Comparison of ENCODE assay signal across 7 cellular contexts in genomic region chr12:49111206-49111605, GRCh38. TPM values are rescaled to one million over a fixed set of nuclear protein-coding genes. Genes with fewer than 3 reads are reported as not detected.
A peak's percentile ranks its signal among the peaks of the same experiment; 100 is the strongest.
DNase-seq lines count a peak whose midpoint lies in the region; ATAC-seq and TF ChIP-seq lines count a peak whose summit lies in the region.

No MANE protein-coding gene starts in this region.

- H4K20me1 ChIP-seq in H9 (ENCODE audit: control insufficient read depth, insufficient read depth, insufficient read length) = no peaks in the 10 kb centered on the region

- H2BK12ac ChIP-seq in H9 (ENCODE audit: insufficient read length, low read depth, low read length) = no peak overlapping the region

- H3K4ac ChIP-seq in H9 (ENCODE audit: low read depth, low read length) = no peak overlapping the region

- peak overlapping the region; percentile 86 to 99 for H3K4me3 Mint-ChIP-seq in H9
- H3K4me3 Mint-ChIP-seq in T-helper 17 cell = peak overlapping the region; percentile 98
- H3K4me3 Mint-ChIP-seq in stimulated activated naive B cell treated with anti-CD40 and anti-IgM and Interleukin-4, amounts not matched to agents 10 μg/mL and 1 μg/mL and 100 μg/mL, for 72 hours = peak overlapping the region; percentile 96

- H3K4me1 ChIP-seq in H9 (ENCODE audit: insufficient read depth, low read length) = peaks cover 5% of the 10 kb centered on the region; the same call in 1 of the 2 replicates
- no peaks in the 10 kb centered on the region for H3K4me1 ChIP-seq in right cardiac atrium (ENCODE audit: control insufficient read depth, insufficient read depth, low read length)

- H3K9me3 Mint-ChIP-seq in H9 = peaks cover 15 to 19% of the 10 kb centered on the region in 2 experiments
- no peaks in the 10 kb centered on the region for H3K9me3 Mint-ChIP-seq in stimulated activated naive B cell treated with anti-CD40 and anti-IgM and Interleukin-4, amounts not matched to agents 10 μg/mL and 1 μg/mL and 100 μg/mL, for 72 hours

- no peak overlapping the region for H3K14ac ChIP-seq in H9 (ENCODE audit: insufficient read depth, low read length)

- intact Hi-C loops in right cardiac atrium (cut with DNase I) = loop anchor here in 2 of 4 donors (10.0 kb wide), 1 partner anchor 46 kb away; the partner anchor contains the start of genes KMT2D (in 2 of the 2) and RHEBL1 (in 2 of the 2)

- no peak overlapping the region for H4K91ac ChIP-seq in H9 (ENCODE audit: insufficient read length, low read depth, low read length)

- no peak overlapping the region for H3K23ac ChIP-seq in H9 (ENCODE audit: insufficient read length, low read depth, low read length)

- DNase-seq in H9 (no peak), T-helper 17 cell (no peak), right cardiac atrium (no peak), NCI-H774 (lab: John Stamatoyannopoulos, UW) (no peak)
- no peak for DNase-seq in stimulated activated naive B cell treated with anti-CD40 and anti-IgM and Interleukin-4, amounts not matched to agents 10 μg/mL and 1 μg/mL and 100 μg/mL, for 72 hours
- DNase-seq in activated CD4-positive, CD25-positive, alpha-beta regulatory T cell (lab: John Stamatoyannopoulos, UW) = no peak

- no CpG with 5 or more reads among the region's 6 CpGs for WGBS in H9 (ENCODE audit: extremely low coverage, insufficient read length, low lambda C conversion rate)
- WGBS in right cardiac atrium = 52% methylated on average over 6 of the region's 6 CpGs

- no peak overlapping the region for H4K8ac ChIP-seq in H9 (replicated peaks; ENCODE audit: insufficient read length, low read depth, low read length)

- H3K4me3 ChIP-seq in right cardiac atrium (ENCODE audit: low read length) = peak overlapping the region; percentile 5

- H2AK5ac ChIP-seq in H9 (ENCODE audit: insufficient read length, low read length) = no peak overlapping the region

- no peak overlapping the region for H3T11ph ChIP-seq in H9 (ENCODE audit: low read length)

- peak overlapping the region; percentile 91 for H3K4me2 ChIP-seq in H9 (ENCODE audit: insufficient read depth, insufficient read length, low read length)

- H3K9ac ChIP-seq in H9 (ENCODE audit: extremely low read depth, insufficient read length, low read length) = no peak overlapping the region

- H3K27me3 ChIP-seq in H9 (ENCODE audit: insufficient read depth, low read length) (no peaks in the 10 kb centered on the region), right cardiac atrium (ENCODE audit: control insufficient read depth, insufficient read depth) (no peaks in the 10 kb centered on the region)

- no peak overlapping the region for H2BK20ac ChIP-seq in H9 (ENCODE audit: low read depth, low read length, poor library complexity, severe bottlenecking)

- ATAC-seq in T-helper 17 cell = no peak
- no peak for ATAC-seq in right cardiac atrium
- no peak for ATAC-seq in stimulated activated naive B cell treated with anti-CD40 and anti-IgM and Interleukin-4, amounts not matched to agents 10 μg/mL and 1 μg/mL and 100 μg/mL, for 72 hours (replicated peaks)
- ATAC-seq in GM18867 (IDR thresholded peaks at IDR 0.05; ENCODE audit: unreplicated experiment) = no peak

- no peak overlapping the region for H2BK5ac ChIP-seq in H9 (ENCODE audit: insufficient read length, low read length)

- peaks cover 6% of the 10 kb centered on the region for H3K79me1 ChIP-seq in H9 (ENCODE audit: insufficient read depth, low read depth, low read length, poor library complexity, severe bottlenecking)

- H3K18ac ChIP-seq in H9 (ENCODE audit: insufficient read length, low read depth, low read length) = no peak overlapping the region

- peaks cover 23 to 28% of the 10 kb centered on the region in 2 experiments for H3K4me1 Mint-ChIP-seq in H9
- peaks cover 23% of the 10 kb centered on the region for H3K4me1 Mint-ChIP-seq in T-helper 17 cell
- H3K4me1 Mint-ChIP-seq in stimulated activated naive B cell treated with anti-CD40 and anti-IgM and Interleukin-4, amounts not matched to agents 10 μg/mL and 1 μg/mL and 100 μg/mL, for 72 hours = peaks cover 19 to 38% of the 10 kb centered on the region in 2 donors

- H3K27ac ChIP-seq in H9 (ENCODE audit: insufficient read length, low read depth, low read length) (no peak overlapping the region), right cardiac atrium (ENCODE audit: low read length) (peak overlapping the region; percentile 48)

- H3K56ac ChIP-seq in H9 (ENCODE audit: insufficient read length, low read depth, low read length) = no peak overlapping the region

- H3K79me2 ChIP-seq in H9 (ENCODE audit: insufficient read depth, low read length) = peaks cover 1% of the 10 kb centered on the region; the same call in 1 of the 2 replicates

- peaks cover 8% of the 10 kb centered on the region for H3K23me2 ChIP-seq in H9 (ENCODE audit: insufficient read length, low read depth, low read length, poor library complexity, severe bottlenecking)

- H3K36me3 Mint-ChIP-seq in H9 (ENCODE audit: insufficient read depth in 1 of 3, low read depth in 3 of 3) (peaks cover 5 to 16% (median 5%) of the 10 kb centered on the region in 3 experiments), T-helper 17 cell (ENCODE audit: low read depth) (peaks cover 2% of the 10 kb centered on the region)
- peaks cover 5 to 6% of the 10 kb centered on the region in 2 donors for H3K36me3 Mint-ChIP-seq in stimulated activated naive B cell treated with anti-CD40 and anti-IgM and Interleukin-4, amounts not matched to agents 10 μg/mL and 1 μg/mL and 100 μg/mL, for 72 hours

- H2BK120ac ChIP-seq in H9 (ENCODE audit: low read depth, low read length, poor library complexity, severe bottlenecking) = no peak overlapping the region

- no peak for TF ChIP-seq CTCF in H9 (conservative IDR thresholded peaks at IDR 0.05)

- H3K9me3 ChIP-seq in H9 (ENCODE audit: control insufficient read depth, low read depth, low read length) (no peaks in the 10 kb centered on the region), T-helper 17 cell (ENCODE audit: control insufficient read depth, low read length, poor library complexity, severe bottlenecking) (no peaks in the 10 kb centered on the region), right cardiac atrium (ENCODE audit: control insufficient read depth, low read length) (no peaks in the 10 kb centered on the region)

- H2BK15ac ChIP-seq in H9 (ENCODE audit: low read depth, low read length) = no peak overlapping the region

- peak overlapping the region; percentile 55 to 78 (median 62); a peak in 5 of 7 replicates for H3K27ac Mint-ChIP-seq in H9
- H3K27ac Mint-ChIP-seq in T-helper 17 cell = peak overlapping the region; percentile 99
- peak overlapping the region; percentile 96 for H3K27ac Mint-ChIP-seq in stimulated activated naive B cell treated with anti-CD40 and anti-IgM and Interleukin-4, amounts not matched to agents 10 μg/mL and 1 μg/mL and 100 μg/mL, for 72 hours

- peak overlapping the region; percentile 7 for H2AFZ ChIP-seq in H9 (ENCODE audit: low read length)

- no peak overlapping the region for H4K5ac ChIP-seq in H9 (ENCODE audit: insufficient read length, low read depth, low read length)

- peaks cover 4% of the 10 kb centered on the region; the same call in 1 of the 2 replicates for H3K27me3 Mint-ChIP-seq in H9 (ENCODE audit: low read depth)
- H3K27me3 Mint-ChIP-seq in T-helper 17 cell = no peaks in the 10 kb centered on the region
- no peaks in the 10 kb centered on the region for H3K27me3 Mint-ChIP-seq in stimulated activated naive B cell treated with anti-CD40 and anti-IgM and Interleukin-4, amounts not matched to agents 10 μg/mL and 1 μg/mL and 100 μg/mL, for 72 hours

RNA-seq across cellular contexts. Expression of gene LMBR1L, which starts 0.6 kb away (rescaled TPM):
- total RNA-seq in H9 (2021) = 50.4 and 55.1 TPM in 2 replicates
- 100 to 1,000 TPM; 257 to 270 TPM for total RNA-seq in T-helper 17 cell
- total RNA-seq in right cardiac atrium = 10 to 100 TPM; 26.7 to 45.3 (median 34.6) TPM
- 25.6 TPM for polyA plus RNA-seq in right cardiac atrium

RNA-seq across cellular contexts. Expression of gene DHH, which starts 16.6 kb away (rescaled TPM):
- 0.13 and 0.20 TPM in 2 replicates for total RNA-seq in H9 (2021)
- under 1 TPM; 0.17 to 0.44 TPM for total RNA-seq in T-helper 17 cell
- 1 to 10 TPM in 1 of 4 donors, under 1 TPM in 3; 0.35 to 1.7 (median 0.68) TPM for total RNA-seq in right cardiac atrium
- 0.54 TPM for polyA plus RNA-seq in right cardiac atrium

RNA-seq across cellular contexts. Expression of gene TUBA1B, which starts 20.0 kb away (rescaled TPM):
- total RNA-seq in H9 (2021) (2,063 and 2,102 TPM in 2 replicates), T-helper 17 cell (100 to 1,000 TPM; 137 to 159 TPM), right cardiac atrium (100 to 1,000 TPM; 170 to 515 (median 413) TPM)
- 395 TPM for polyA plus RNA-seq in right cardiac atrium

RNA-seq across cellular contexts. Expression of gene RHEBL1, which starts 41.4 kb away (rescaled TPM):
- 4.0 and 4.1 TPM in 2 replicates for total RNA-seq in H9 (2021)
- 1 to 10 TPM; 7.9 to 8.1 TPM for total RNA-seq in T-helper 17 cell
- under 1 TPM in 2 of 4 donors, not detected in 2; 0.21 to 0.31 TPM for total RNA-seq in right cardiac atrium
- 0.59 TPM for polyA plus RNA-seq in right cardiac atrium

RNA-seq across cellular contexts. Expression of gene KMT2D, which starts 50.6 kb away (rescaled TPM):
- total RNA-seq in H9 (2021) (83.9 and 93.7 TPM in 2 replicates), T-helper 17 cell (100 to 1,000 TPM; 137 to 139 TPM), right cardiac atrium (10 to 100 TPM; 38.8 to 53.5 (median 46.2) TPM)
- polyA plus RNA-seq in right cardiac atrium = 43.1 TPM
